In the genomic region with DNA sequence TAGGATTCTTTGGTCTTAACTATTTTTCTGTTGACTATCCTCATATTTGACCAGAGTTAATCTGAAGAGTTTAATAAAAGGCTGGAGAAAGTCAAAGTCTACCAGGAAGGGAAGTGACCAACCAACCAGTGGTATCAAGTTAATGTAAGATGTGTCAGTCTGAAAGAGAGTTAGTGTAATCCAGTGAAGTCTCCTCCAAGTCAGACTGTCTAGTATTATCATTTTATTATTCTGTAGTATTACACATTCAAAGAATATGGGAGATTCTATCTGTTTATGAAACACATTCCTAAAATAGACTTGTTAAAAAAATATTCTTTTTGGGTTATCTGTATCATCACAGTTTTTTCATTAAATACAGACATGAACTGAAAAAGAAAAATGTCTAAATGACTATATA, we compare ENCODE assay signal across 29 cellular contexts.
DNase-seq lines count a peak whose midpoint lies in the region; ATAC-seq, FAIRE-seq and TF ChIP-seq lines count a peak whose summit lies in the region.
"Had no signal": no experiment of that assay in that cellular context is flagged by ENCODE, and none has a peak within 500 bp of the region (broad histone marks: within the 10 kb centered on the region; RNA-seq: fewer than 3 reads in every experiment).

No MANE protein-coding gene starts in this region.

- DNase-seq in D721Med (ENCODE audit: insufficient read length, low spot score) (no peak), HFFc6 (peak; percentile 43), brain microvascular endothelial cell (peak; percentile 13), osteoblast (ENCODE audit: insufficient read length, low spot score, missing footprints) (peak; percentile 57), left lung (no peak)
- DNase-seq: Caco-2; CD8-positive, alpha-beta T cell; DMS 273 treated with DMSO at 0.1 percent for 48 hours; DMS79; Kasumi-1; NCI-H1092 treated with DMSO at 0.1 percent for 48 hours; NCI-H1436; NCI-H187; NCI-H2081 treated with DMSO at 0.1 percent for 48 hours; NCI-H2171; NCI-H226; NCI-H510A; NCI-H69; SIG-M5 had no signal

- H3K4me3 Mint-ChIP-seq in HFFc6: peak overlapping the region; percentile 9; the same call in 1 of the 2 replicates
- H3K4me3 Mint-ChIP-seq: CD8-positive, alpha-beta T cell had no signal

- H2AFZ ChIP-seq in osteoblast (ENCODE audit: low read length): no peak overlapping the region

- H4K20me1 ChIP-seq in osteoblast (ENCODE audit: insufficient read depth, low read length): no peaks in the 10 kb centered on the region

- H3K27me3 ChIP-seq in brain microvascular endothelial cell (replicated peaks): no peaks in the 10 kb centered on the region
- no peaks in the 10 kb centered on the region for H3K27me3 ChIP-seq in osteoblast (ENCODE audit: insufficient read depth, low read length)
- no peaks in the 10 kb centered on the region for H3K27me3 ChIP-seq in left lung

- no peak for ATAC-seq in left lung
- ATAC-seq in GM21423 (IDR thresholded peaks at IDR 0.05; ENCODE audit: unreplicated experiment): no peak
- ATAC-seq in HG03571 (IDR thresholded peaks at IDR 0.05; ENCODE audit: unreplicated experiment): no peak
- ATAC-seq in HG02852 (IDR thresholded peaks at IDR 0.05; ENCODE audit: unreplicated experiment): no peak
- ATAC-seq: CD8-positive, alpha-beta T cell; HCT116; HepG2; K562; Panc1 had no signal

- H3K27me3 Mint-ChIP-seq in HFFc6 (ENCODE audit: insufficient read depth): no peaks in the 10 kb centered on the region

- peak; percentile 63 for FAIRE-seq in D721Med (lab: Jason Lieb, UNC)
- FAIRE-seq: A204.1, HepG2, K562 had no signal

- in situ Hi-C loops in brain microvascular endothelial cell (cut with HindIII; ENCODE audit: low pct_ligation_motif_present, low sequenced_read_pairs): no loop called here

- no peaks in the 10 kb centered on the region for H3K36me3 ChIP-seq in brain microvascular endothelial cell (replicated peaks)
- no peaks in the 10 kb centered on the region for H3K36me3 ChIP-seq in osteoblast (ENCODE audit: insufficient read depth, low read length)
- H3K36me3 ChIP-seq in left lung: no peaks in the 10 kb centered on the region

- H3K9me3 Mint-ChIP-seq in HFFc6: peaks cover 6% of the 10 kb centered on the region
- H3K9me3 Mint-ChIP-seq: CD8-positive, alpha-beta T cell had no signal

- intact Hi-C loops in left lung (cut with DNase I): no loop called here

- no peaks in the 10 kb centered on the region for H3K79me2 ChIP-seq in osteoblast (ENCODE audit: insufficient read depth, low read length)

- H3K4me3 ChIP-seq in brain microvascular endothelial cell (ENCODE audit: low read depth, low read length) (no peak overlapping the region), osteoblast (ENCODE audit: insufficient read depth, low read length) (no peak overlapping the region), left lung (no peak overlapping the region)
- H3K4me3 ChIP-seq: K562, SK-N-MC had no signal

- TF ChIP-seq CTCF in D721Med (IDR thresholded peaks at IDR 0.05; ENCODE audit: insufficient read depth, missing control alignments) (no peak), HFFc6 (IDR thresholded peaks at IDR 0.05) (no peak), brain microvascular endothelial cell (IDR thresholded peaks at IDR 0.05; ENCODE audit: low read depth, low read length, missing control alignments) (no peak), osteoblast (IDR thresholded peaks at IDR 0.05; ENCODE audit: extremely low read depth, low read depth, low read length) (no peak), left lung (IDR thresholded peaks at IDR 0.05) (no peak)

- H3K4me1 Mint-ChIP-seq in HFFc6 (ENCODE audit: low read depth): peaks cover 35% of the 10 kb centered on the region

- H3K27ac Mint-ChIP-seq in HFFc6: peak overlapping the region; percentile 43
- H3K27ac Mint-ChIP-seq: CD8-positive, alpha-beta T cell had no signal

- H3K4me2 ChIP-seq in osteoblast (ENCODE audit: insufficient read depth, low read length): no peak overlapping the region

- H3K36me3 Mint-ChIP-seq in HFFc6 (ENCODE audit: low read depth): peaks cover 14% of the 10 kb centered on the region; the same call in 1 of the 2 replicates

- H3K27ac ChIP-seq in brain microvascular endothelial cell: no peak overlapping the region
- no peak overlapping the region for H3K27ac ChIP-seq in osteoblast (ENCODE audit: low read depth, low read length)
- H3K27ac ChIP-seq in left lung: no peak overlapping the region
- H3K27ac ChIP-seq: C4-2B, SK-N-MC had no signal

- H3K9me3 ChIP-seq in osteoblast (ENCODE audit: low read depth, low read length) (no peaks in the 10 kb centered on the region), left lung (no peaks in the 10 kb centered on the region)
- H3K9me3 ChIP-seq: Caco-2 had no signal

- H3K4me1 ChIP-seq in osteoblast (ENCODE audit: insufficient read depth, low read length): peaks cover 5% of the 10 kb centered on the region
- peaks cover 0 to 18% of the 10 kb centered on the region in 2 donors for H3K4me1 ChIP-seq in left lung

Comparison
In these comparisons a context has a peak if more than half of its experiments do, and no peak if none do; other contexts are left out.
1. DNase-seq: peak in HFFc6 (single experiment), brain microvascular endothelial cell (single experiment) and osteoblast (single experiment); none in D721Med (single experiment) and left lung (0 of 2).